In the genomic region with DNA sequence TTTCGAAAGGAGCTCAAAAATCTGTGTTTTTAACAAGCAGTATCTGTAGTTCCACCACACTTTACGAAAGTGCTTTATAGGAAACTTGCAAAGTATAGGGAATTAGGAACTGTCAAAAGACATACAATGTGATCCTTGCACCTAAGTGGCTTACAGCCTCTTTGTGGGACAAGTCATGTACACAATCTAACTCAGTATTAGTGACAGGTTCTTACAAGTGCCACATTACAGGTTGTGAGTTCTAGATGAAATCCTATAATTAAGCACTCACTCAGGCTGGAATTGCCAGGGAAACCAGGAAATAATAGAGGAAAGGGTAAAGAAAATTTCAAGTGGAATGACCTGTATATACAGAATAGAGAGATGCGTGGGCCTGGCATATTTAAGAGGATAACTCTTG, we compare ENCODE assay signal across 23 cellular contexts.
"Had no signal": no experiment of that assay in that cellular context is flagged by ENCODE, and none has a peak within 500 bp of the region (broad histone marks: within the 10 kb centered on the region; RNA-seq: fewer than 3 reads in every experiment).

No MANE protein-coding gene starts in this region.

- DNase-seq: cortex of kidney; effector CD8-positive, alpha-beta T cell; effector memory CD8-positive, alpha-beta T cell; endodermal cell; erythroblast; esophagus squamous epithelium; foreskin fibroblast; foreskin melanocyte; gastrocnemius medialis; glutamatergic neuron; head of caudate nucleus; heart right ventricle; hippocampal formation; left cardiac atrium; left lung; left ventricle myocardium superior; lower lobe of right lung; mesenchymal stem cell; mucosa of descending colon; naive B cell; naive thymus-derived CD8-positive, alpha-beta T cell had no signal

- H3K27me3 Mint-ChIP-seq: dendritic cell treated with granulocyte-macrophage colony-stimulating factor and Interleukin-4, amounts not matched to agents 40 ng/mL and 50 ng/mL, for 4 days; effector memory CD8-positive, alpha-beta T cell; naive B cell; naive thymus-derived CD8-positive, alpha-beta T cell had no signal

- H3K9me3 Mint-ChIP-seq: endodermal cell, mesothelial cell of epicardium had no signal

- H3K4me3 Mint-ChIP-seq: dendritic cell treated with granulocyte-macrophage colony-stimulating factor and Interleukin-4, amounts not matched to agents 40 ng/mL and 50 ng/mL, for 4 days; effector memory CD8-positive, alpha-beta T cell; endodermal cell; mesothelial cell of epicardium; naive B cell; naive thymus-derived CD8-positive, alpha-beta T cell had no signal

- H3K27ac Mint-ChIP-seq: dendritic cell treated with granulocyte-macrophage colony-stimulating factor and Interleukin-4, amounts not matched to agents 40 ng/mL and 50 ng/mL, for 4 days; effector memory CD8-positive, alpha-beta T cell; endodermal cell; mesothelial cell of epicardium; naive B cell; naive thymus-derived CD8-positive, alpha-beta T cell had no signal

- H3K36me3 Mint-ChIP-seq: mesothelial cell of epicardium; naive B cell; naive thymus-derived CD8-positive, alpha-beta T cell had no signal

- H3K4me1 Mint-ChIP-seq: naive B cell; naive thymus-derived CD8-positive, alpha-beta T cell had no signal
